Comparison of ENCODE assay signal across 34 cellular contexts in the genomic region with DNA sequence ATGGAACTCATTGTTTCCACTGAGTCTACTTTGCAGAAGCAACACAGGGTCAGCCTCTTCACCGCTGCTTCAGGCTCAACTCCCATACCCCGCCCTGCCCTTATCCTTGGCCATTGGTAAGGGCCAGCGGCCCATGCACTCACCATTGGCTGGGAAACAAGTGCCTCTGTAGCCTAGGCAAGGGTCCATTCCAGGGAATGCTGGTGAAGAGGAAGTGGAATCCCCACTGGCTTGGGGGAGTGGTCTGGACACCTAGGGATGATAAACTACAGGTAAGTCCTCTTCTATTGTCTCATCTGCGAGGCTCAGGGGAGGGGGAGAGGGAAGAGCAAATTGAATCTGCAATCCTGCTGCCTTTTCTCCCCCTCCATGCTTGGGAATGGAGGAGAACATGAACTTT.
"Had no signal": no experiment of that assay in that cellular context is flagged by ENCODE, and none has a peak within 500 bp of the region (broad histone marks: within the 10 kb centered on the region; RNA-seq: fewer than 3 reads in every experiment).

No MANE protein-coding gene starts in this region.

- H3K4me1 Mint-ChIP-seq: activated CD4-positive, alpha-beta T cell treated with anti-CD3 and anti-CD28 coated beads for 36 hours; activated CD4-positive, alpha-beta T cell treated with anti-CD3 and anti-CD28 coated beads, Interleukin-2, amount 10 ng/mL, durations not matched to agents 24 days and 14 days; activated CD8-positive, alpha-beta memory T cell treated with anti-CD3 and anti-CD28 coated beads, Interleukin-2, amount 10 ng/mL, durations not matched to agents 7 days and 5 days; activated naive CD4-positive, alpha-beta T cell treated with anti-CD3 and anti-CD28 coated beads, Interleukin-2, amount 10 ng/mL, durations not matched to agents 7 days and 5 days; activated naive CD8-positive, alpha-beta T cell treated with anti-CD3 and anti-CD28 coated beads, Interleukin-2, amount 10 ng/mL, durations not matched to agents 7 days and 5 days; brain; T-helper 17 cell had no signal

- H3K27me3 ChIP-seq: ascending aorta, esophagus squamous epithelium, gastroesophageal sphincter had no signal

- H3K9me3 ChIP-seq: ascending aorta, esophagus squamous epithelium, gastroesophageal sphincter had no signal

- H3K36me3 ChIP-seq: ascending aorta, esophagus squamous epithelium, gastroesophageal sphincter, WERI-Rb-1 had no signal

- ATAC-seq: activated CD4-positive, alpha-beta T cell treated with anti-CD3 and anti-CD28 coated beads for 36 hours; activated CD8-positive, alpha-beta memory T cell treated with anti-CD3 and anti-CD28 coated beads, Interleukin-2, amount 10 ng/mL, durations not matched to agents 7 days and 5 days; activated CD8-positive, alpha-beta T cell treated with anti-CD3 and anti-CD28 coated beads, Interleukin-2, amount 10 ng/mL, durations not matched to agents 7 days and 5 days; activated naive CD4-positive, alpha-beta T cell treated with anti-CD3 and anti-CD28 coated beads, Interleukin-2, amount 50 U/mL, for 72 hours; gastroesophageal sphincter; T-helper 17 cell had no signal

- H3K4me3 ChIP-seq: ascending aorta, coronary artery, dorsolateral prefrontal cortex, esophagus squamous epithelium, gastroesophageal sphincter had no signal

- H3K9me3 Mint-ChIP-seq: activated T-helper 1 cell treated with anti-CD3 and anti-CD28 coated beads, Interleukin-12 subunit alpha, Interleukin-12 subunit beta, Interleukin-2, Interleukin-4 antibody, amounts not matched to agents 30 ng/mL and 10 ng/mL and 1 ng/mL, durations not matched to agents 14 hours and 24 hours and 36 hours; central memory CD8-positive, alpha-beta T cell had no signal

- DNase-seq: activated CD4-positive, alpha-beta memory T cell treated with anti-CD3 and anti-CD28 coated beads for 36 hours; activated CD4-positive, alpha-beta T cell treated with anti-CD3 and anti-CD28 coated beads for 36 hours; activated CD4-positive, alpha-beta T cell treated with anti-CD3 and anti-CD28 coated beads, Interleukin-2, amount 10 ng/mL, durations not matched to agents 24 days and 14 days; activated CD4-positive, CD25-positive, alpha-beta regulatory T cell; activated CD4-positive, CD25-positive, alpha-beta regulatory T cell treated with anti-CD3 and anti-CD28 coated beads, Interleukin-2, amount 50 U/mL, for 72 hours; activated CD8-positive, alpha-beta memory T cell treated with anti-CD3 and anti-CD28 coated beads, Interleukin-2, amount 10 ng/mL, durations not matched to agents 7 days and 5 days; activated CD8-positive, alpha-beta memory T cell treated with anti-CD3 and anti-CD28 coated beads, Interleukin-2, amount 50 U/mL, for 4 hours; activated CD8-positive, alpha-beta T cell treated with anti-CD3 and anti-CD28 coated beads, Interleukin-2, amount 10 ng/mL, durations not matched to agents 7 days and 5 days; activated gamma-delta T cell; activated naive CD4-positive, alpha-beta T cell; activated naive CD4-positive, alpha-beta T cell treated with anti-CD3 and anti-CD28 coated beads, Interleukin-2, amount 10 ng/mL, durations not matched to agents 7 days and 5 days; activated naive CD8-positive, alpha-beta T cell treated with anti-CD3 and anti-CD28 coated beads, Interleukin-2, amount 10 ng/mL, durations not matched to agents 7 days and 5 days; activated T-cell treated with anti-CD3 and anti-CD28 coated beads, Interleukin-2, amount 50 U/mL, for 1 hour; activated T-cell treated with anti-CD3 and anti-CD28 coated beads, Interleukin-2, amount 50 U/mL, for 48 hours; dorsolateral prefrontal cortex; effector memory CD4-positive, alpha-beta T cell; esophagus squamous epithelium; foreskin melanocyte; T-helper 1 cell; T-helper 17 cell; T1000; WERI-Rb-1 had no signal

- FAIRE-seq: bronchial epithelial cell had no signal

- H3K4me1 ChIP-seq: ascending aorta, esophagus squamous epithelium, gastroesophageal sphincter had no signal

- H3K27ac ChIP-seq: ascending aorta, coronary artery, dorsolateral prefrontal cortex, epithelial cell of prostate, esophagus squamous epithelium, gastroesophageal sphincter, WERI-Rb-1 had no signal

- H3K27me3 Mint-ChIP-seq: activated CD4-positive, alpha-beta memory T cell treated with anti-CD3 and anti-CD28 coated beads for 36 hours; activated CD4-positive, alpha-beta T cell treated with anti-CD3 and anti-CD28 coated beads for 36 hours; activated CD4-positive, alpha-beta T cell treated with anti-CD3 and anti-CD28 coated beads, Interleukin-2, amount 10 ng/mL, durations not matched to agents 24 days and 14 days; activated CD8-positive, alpha-beta memory T cell treated with anti-CD3 and anti-CD28 coated beads, Interleukin-2, amount 10 ng/mL, durations not matched to agents 7 days and 5 days; activated naive CD4-positive, alpha-beta T cell treated with anti-CD3 and anti-CD28 coated beads, Interleukin-2, amount 10 ng/mL, durations not matched to agents 7 days and 5 days; activated naive CD8-positive, alpha-beta T cell treated with anti-CD3 and anti-CD28 coated beads, Interleukin-2, amount 10 ng/mL, durations not matched to agents 7 days and 5 days; brain; central memory CD8-positive, alpha-beta T cell; dendritic cell treated with granulocyte-macrophage colony-stimulating factor and Interleukin-4, amounts not matched to agents 40 ng/mL and 50 ng/mL, for 4 days; T-helper 17 cell had no signal

- H3K36me3 Mint-ChIP-seq: activated CD4-positive, alpha-beta memory T cell treated with anti-CD3 and anti-CD28 coated beads for 36 hours; activated naive CD4-positive, alpha-beta T cell treated with anti-CD3 and anti-CD28 coated beads, Interleukin-2, amount 10 ng/mL, durations not matched to agents 7 days and 5 days; activated naive CD8-positive, alpha-beta T cell treated with anti-CD3 and anti-CD28 coated beads, Interleukin-2, amount 10 ng/mL, durations not matched to agents 7 days and 5 days; brain had no signal

- H3K4me3 Mint-ChIP-seq: activated CD4-positive, alpha-beta memory T cell treated with anti-CD3 and anti-CD28 coated beads for 36 hours; activated CD4-positive, alpha-beta T cell treated with anti-CD3 and anti-CD28 coated beads for 36 hours; activated CD4-positive, alpha-beta T cell treated with anti-CD3 and anti-CD28 coated beads, Interleukin-2, amount 10 ng/mL, durations not matched to agents 24 days and 14 days; activated CD8-positive, alpha-beta memory T cell treated with anti-CD3 and anti-CD28 coated beads, Interleukin-2, amount 10 ng/mL, durations not matched to agents 7 days and 5 days; activated CD8-positive, alpha-beta T cell treated with anti-CD3 and anti-CD28 coated beads, Interleukin-2, amount 10 ng/mL, durations not matched to agents 7 days and 5 days; activated naive CD4-positive, alpha-beta T cell treated with anti-CD3 and anti-CD28 coated beads, Interleukin-2, amount 10 ng/mL, durations not matched to agents 7 days and 5 days; activated naive CD8-positive, alpha-beta T cell treated with anti-CD3 and anti-CD28 coated beads, Interleukin-2, amount 10 ng/mL, durations not matched to agents 7 days and 5 days; activated T-helper 1 cell treated with anti-CD3 and anti-CD28 coated beads, Interleukin-12 subunit alpha, Interleukin-12 subunit beta, Interleukin-2, Interleukin-4 antibody, amounts not matched to agents 30 ng/mL and 10 ng/mL and 1 ng/mL, durations not matched to agents 14 hours and 24 hours and 36 hours; brain; central memory CD8-positive, alpha-beta T cell; dendritic cell treated with granulocyte-macrophage colony-stimulating factor and Interleukin-4, amounts not matched to agents 40 ng/mL and 50 ng/mL, for 4 days; T-helper 17 cell; T-helper 2 cell treated with Interferon-gamma antibody and Interleukin-4, amounts not matched to agents 5 μg/mL and 100 μg/mL, for 36 hours had no signal

- H3K27ac Mint-ChIP-seq: activated CD4-positive, alpha-beta memory T cell treated with anti-CD3 and anti-CD28 coated beads for 36 hours; activated CD4-positive, alpha-beta T cell treated with anti-CD3 and anti-CD28 coated beads for 36 hours; activated CD4-positive, alpha-beta T cell treated with anti-CD3 and anti-CD28 coated beads, Interleukin-2, amount 10 ng/mL, durations not matched to agents 24 days and 14 days; activated CD8-positive, alpha-beta memory T cell treated with anti-CD3 and anti-CD28 coated beads, Interleukin-2, amount 10 ng/mL, durations not matched to agents 7 days and 5 days; activated CD8-positive, alpha-beta T cell treated with anti-CD3 and anti-CD28 coated beads, Interleukin-2, amount 10 ng/mL, durations not matched to agents 7 days and 5 days; activated naive CD4-positive, alpha-beta T cell treated with anti-CD3 and anti-CD28 coated beads, Interleukin-2, amount 10 ng/mL, durations not matched to agents 7 days and 5 days; activated naive CD4-positive, alpha-beta T cell treated with anti-CD3 and anti-CD28 coated beads, Interleukin-2, amount 50 U/mL, for 72 hours; activated naive CD8-positive, alpha-beta T cell treated with anti-CD3 and anti-CD28 coated beads, Interleukin-2, amount 10 ng/mL, durations not matched to agents 7 days and 5 days; activated T-helper 1 cell treated with anti-CD3 and anti-CD28 coated beads, Interleukin-12 subunit alpha, Interleukin-12 subunit beta, Interleukin-2, Interleukin-4 antibody, amounts not matched to agents 30 ng/mL and 10 ng/mL and 1 ng/mL, durations not matched to agents 14 hours and 24 hours and 36 hours; activated T-helper 2 cell treated with anti-CD3 and anti-CD28 coated beads, Interferon-gamma antibody, Interleukin-2, Interleukin-4, amounts not matched to agents 10 μg/mL and 5 μg/mL and 100 μg/mL, durations not matched to agents 14 hours and 24 hours and 36 hours; brain; dendritic cell treated with granulocyte-macrophage colony-stimulating factor and Interleukin-4, amounts not matched to agents 40 ng/mL and 50 ng/mL, for 4 days; T-helper 17 cell; T-helper 2 cell treated with Interferon-gamma antibody and Interleukin-4, amounts not matched to agents 5 μg/mL and 100 μg/mL, for 36 hours had no signal
